ENCODE assay signal across 1 cellular context in the genomic region with DNA sequence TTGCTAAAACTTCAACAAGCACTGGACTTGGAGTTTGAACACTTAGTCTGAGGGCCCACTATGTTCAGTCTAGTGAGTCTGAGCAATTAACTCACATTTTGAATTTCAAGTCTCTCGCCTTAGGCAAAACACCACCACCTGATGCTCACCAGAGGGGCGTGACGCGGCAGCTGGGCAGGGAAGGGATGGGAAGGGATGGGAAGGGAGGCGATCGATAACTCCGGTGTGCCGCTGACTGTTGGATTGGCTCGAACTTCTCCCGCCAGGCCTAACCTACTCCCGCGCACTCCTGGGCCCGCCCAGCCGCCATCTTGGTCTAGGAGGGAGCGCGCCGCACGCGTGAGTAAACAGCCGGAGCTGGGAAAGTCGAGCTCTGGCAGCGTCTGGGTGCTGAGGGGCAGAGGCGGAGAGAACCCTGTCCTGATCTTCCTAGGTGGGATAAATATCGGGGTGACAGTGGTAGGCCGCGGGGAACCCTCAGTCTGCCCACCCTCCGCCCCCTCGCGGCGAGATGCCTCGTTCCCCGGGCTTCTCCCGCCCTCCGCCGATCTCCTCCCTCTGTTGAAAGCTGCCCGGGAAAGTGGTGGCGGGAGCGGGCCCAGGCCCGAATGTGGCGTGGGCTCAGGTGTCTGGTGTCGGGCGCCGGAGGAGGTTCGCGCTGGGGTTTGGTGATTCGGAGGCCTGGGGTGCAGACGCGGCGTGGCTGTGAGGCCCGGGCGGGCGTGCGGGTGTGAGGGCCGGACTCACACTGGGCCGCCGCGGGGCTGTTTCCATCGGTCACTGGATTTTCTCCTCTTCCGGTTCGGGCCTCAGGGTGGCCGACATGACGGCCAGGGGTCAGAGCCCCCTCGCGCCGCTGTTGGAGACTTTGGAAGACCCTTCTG.
A peak's percentile ranks its signal among the peaks of the same experiment; 100 is the strongest.
TF ChIP-seq lines count a peak whose summit lies in the region.

A gene with protein sequence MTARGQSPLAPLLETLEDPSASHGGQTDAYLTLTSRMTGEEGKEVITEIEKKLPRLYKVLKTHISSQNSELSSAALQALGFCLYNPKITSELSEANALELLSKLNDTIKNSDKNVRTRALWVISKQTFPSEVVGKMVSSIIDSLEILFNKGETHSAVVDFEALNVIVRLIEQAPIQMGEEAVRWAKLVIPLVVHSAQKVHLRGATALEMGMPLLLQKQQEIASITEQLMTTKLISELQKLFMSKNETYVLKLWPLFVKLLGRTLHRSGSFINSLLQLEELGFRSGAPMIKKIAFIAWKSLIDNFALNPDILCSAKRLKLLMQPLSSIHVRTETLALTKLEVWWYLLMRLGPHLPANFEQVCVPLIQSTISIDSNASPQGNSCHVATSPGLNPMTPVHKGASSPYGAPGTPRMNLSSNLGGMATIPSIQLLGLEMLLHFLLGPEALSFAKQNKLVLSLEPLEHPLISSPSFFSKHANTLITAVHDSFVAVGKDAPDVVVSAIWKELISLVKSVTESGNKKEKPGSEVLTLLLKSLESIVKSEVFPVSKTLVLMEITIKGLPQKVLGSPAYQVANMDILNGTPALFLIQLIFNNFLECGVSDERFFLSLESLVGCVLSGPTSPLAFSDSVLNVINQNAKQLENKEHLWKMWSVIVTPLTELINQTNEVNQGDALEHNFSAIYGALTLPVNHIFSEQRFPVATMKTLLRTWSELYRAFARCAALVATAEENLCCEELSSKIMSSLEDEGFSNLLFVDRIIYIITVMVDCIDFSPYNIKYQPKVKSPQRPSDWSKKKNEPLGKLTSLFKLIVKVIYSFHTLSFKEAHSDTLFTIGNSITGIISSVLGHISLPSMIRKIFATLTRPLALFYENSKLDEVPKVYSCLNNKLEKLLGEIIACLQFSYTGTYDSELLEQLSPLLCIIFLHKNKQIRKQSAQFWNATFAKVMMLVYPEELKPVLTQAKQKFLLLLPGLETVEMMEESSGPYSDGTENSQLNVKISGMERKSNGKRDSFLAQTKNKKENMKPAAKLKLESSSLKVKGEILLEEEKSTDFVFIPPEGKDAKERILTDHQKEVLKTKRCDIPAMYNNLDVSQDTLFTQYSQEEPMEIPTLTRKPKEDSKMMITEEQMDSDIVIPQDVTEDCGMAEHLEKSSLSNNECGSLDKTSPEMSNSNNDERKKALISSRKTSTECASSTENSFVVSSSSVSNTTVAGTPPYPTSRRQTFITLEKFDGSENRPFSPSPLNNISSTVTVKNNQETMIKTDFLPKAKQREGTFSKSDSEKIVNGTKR (N-terminal part only) (plus strand): TSS at position 302 of the 884 bp plus-strand sequence. CDS start 522 bp downstream, at position 824.

TF ChIP-seq in HepG2, 621 proteins besides CTCF, POLR2A, EP300 and RAD21 (continued from another document and continues in another):
- TF ChIP-seq, protein P1, sequence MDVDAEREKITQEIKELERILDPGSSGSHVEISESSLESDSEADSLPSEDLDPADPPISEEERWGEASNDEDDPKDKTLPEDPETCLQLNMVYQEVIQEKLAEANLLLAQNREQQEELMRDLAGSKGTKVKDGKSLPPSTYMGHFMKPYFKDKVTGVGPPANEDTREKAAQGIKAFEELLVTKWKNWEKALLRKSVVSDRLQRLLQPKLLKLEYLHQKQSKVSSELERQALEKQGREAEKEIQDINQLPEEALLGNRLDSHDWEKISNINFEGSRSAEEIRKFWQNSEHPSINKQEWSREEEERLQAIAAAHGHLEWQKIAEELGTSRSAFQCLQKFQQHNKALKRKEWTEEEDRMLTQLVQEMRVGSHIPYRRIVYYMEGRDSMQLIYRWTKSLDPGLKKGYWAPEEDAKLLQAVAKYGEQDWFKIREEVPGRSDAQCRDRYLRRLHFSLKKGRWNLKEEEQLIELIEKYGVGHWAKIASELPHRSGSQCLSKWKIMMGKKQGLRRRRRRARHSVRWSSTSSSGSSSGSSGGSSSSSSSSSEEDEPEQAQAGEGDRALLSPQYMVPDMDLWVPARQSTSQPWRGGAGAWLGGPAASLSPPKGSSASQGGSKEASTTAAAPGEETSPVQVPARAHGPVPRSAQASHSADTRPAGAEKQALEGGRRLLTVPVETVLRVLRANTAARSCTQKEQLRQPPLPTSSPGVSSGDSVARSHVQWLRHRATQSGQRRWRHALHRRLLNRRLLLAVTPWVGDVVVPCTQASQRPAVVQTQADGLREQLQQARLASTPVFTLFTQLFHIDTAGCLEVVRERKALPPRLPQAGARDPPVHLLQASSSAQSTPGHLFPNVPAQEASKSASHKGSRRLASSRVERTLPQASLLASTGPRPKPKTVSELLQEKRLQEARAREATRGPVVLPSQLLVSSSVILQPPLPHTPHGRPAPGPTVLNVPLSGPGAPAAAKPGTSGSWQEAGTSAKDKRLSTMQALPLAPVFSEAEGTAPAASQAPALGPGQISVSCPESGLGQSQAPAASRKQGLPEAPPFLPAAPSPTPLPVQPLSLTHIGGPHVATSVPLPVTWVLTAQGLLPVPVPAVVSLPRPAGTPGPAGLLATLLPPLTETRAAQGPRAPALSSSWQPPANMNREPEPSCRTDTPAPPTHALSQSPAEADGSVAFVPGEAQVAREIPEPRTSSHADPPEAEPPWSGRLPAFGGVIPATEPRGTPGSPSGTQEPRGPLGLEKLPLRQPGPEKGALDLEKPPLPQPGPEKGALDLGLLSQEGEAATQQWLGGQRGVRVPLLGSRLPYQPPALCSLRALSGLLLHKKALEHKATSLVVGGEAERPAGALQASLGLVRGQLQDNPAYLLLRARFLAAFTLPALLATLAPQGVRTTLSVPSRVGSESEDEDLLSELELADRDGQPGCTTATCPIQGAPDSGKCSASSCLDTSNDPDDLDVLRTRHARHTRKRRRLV (CRISPR knock-in tag; IDR thresholded peaks at IDR 0.05): peak; percentile 96
- TF ChIP-seq RBAK (CRISPR knock-in tag; IDR thresholded peaks at IDR 0.05) (peak; percentile 10; the same call in 1 of the 2 replicates), ZMYM3 (CRISPR knock-in tag; IDR thresholded peaks at IDR 0.05) (peak; percentile 91), ZNF30 (CRISPR knock-in tag; IDR thresholded peaks at IDR 0.05) (peak; percentile 48; the same call in 1 of the 2 replicates), SOX13 (IDR thresholded peaks at IDR 0.05) (no peak), SOX13 (CRISPR knock-in tag; conservative IDR thresholded peaks at IDR 0.05 in 1 of 2, IDR thresholded peaks at IDR 0.05 in 1 of 2) (peak in 1 of 2 experiments; percentile 53; a peak in 2 of 4 replicates), ZKSCAN8 (CRISPR knock-in tag; IDR thresholded peaks at IDR 0.05; ENCODE audit: borderline replicate concordance) (no peak; the same call in 1 of the 2 replicates), ZNF773 (CRISPR knock-in tag; IDR thresholded peaks at IDR 0.05; ENCODE audit: borderline replicate concordance) (peak; percentile 55; the same call in 1 of the 2 replicates), CEBPG (CRISPR knock-in tag; IDR thresholded peaks at IDR 0.05) (peak; percentile 40), SRY (CRISPR knock-in tag; IDR thresholded peaks at IDR 0.05) (peak; percentile 90), KAT2B (IDR thresholded peaks at IDR 0.05; ENCODE audit: borderline replicate concordance, low read depth, low read length) (peak; percentile 74; the same call in 1 of the 2 replicates), MBNL3 (CRISPR knock-in tag; conservative IDR thresholded peaks at IDR 0.05) (no peak), THYN1 (CRISPR knock-in tag; IDR thresholded peaks at IDR 0.05; ENCODE audit: borderline replicate concordance, low read depth) (no peak), JDP2 (CRISPR knock-in tag; IDR thresholded peaks at IDR 0.05; ENCODE audit: borderline replicate concordance) (no peak; the same call in 1 of the 2 replicates), ZNF747 (CRISPR knock-in tag; IDR thresholded peaks at IDR 0.05; ENCODE audit: borderline replicate concordance) (peak; percentile 83), RBM39 (IDR thresholded peaks at IDR 0.05; ENCODE audit: low read depth, low read length, poor library complexity, severe bottlenecking) (peak; percentile 98), ZNF644 (CRISPR knock-in tag; IDR thresholded peaks at IDR 0.05; ENCODE audit: low read depth) (peak; percentile 75), RCOR2 (CRISPR knock-in tag; IDR thresholded peaks at IDR 0.05) (no peak), PHF20 (CRISPR knock-in tag; IDR thresholded peaks at IDR 0.05) (peak; percentile 90), ZNF7 (CRISPR knock-in tag; IDR thresholded peaks at IDR 0.05) (no peak), ADNP (CRISPR knock-in tag; IDR thresholded peaks at IDR 0.05) (no peak), ARHGAP35 (CRISPR knock-in tag; IDR thresholded peaks at IDR 0.05; ENCODE audit: borderline replicate concordance) (peak; percentile 6; the same call in 1 of the 2 replicates), GTF2F1 (IDR thresholded peaks at IDR 0.05; ENCODE audit: low read length) (no peak; the same call in 1 of the 2 replicates)
- TF ChIP-seq, protein P2, sequence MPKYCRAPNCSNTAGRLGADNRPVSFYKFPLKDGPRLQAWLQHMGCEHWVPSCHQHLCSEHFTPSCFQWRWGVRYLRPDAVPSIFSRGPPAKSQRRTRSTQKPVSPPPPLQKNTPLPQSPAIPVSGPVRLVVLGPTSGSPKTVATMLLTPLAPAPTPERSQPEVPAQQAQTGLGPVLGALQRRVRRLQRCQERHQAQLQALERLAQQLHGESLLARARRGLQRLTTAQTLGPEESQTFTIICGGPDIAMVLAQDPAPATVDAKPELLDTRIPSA (CRISPR knock-in tag; IDR thresholded peaks at IDR 0.05; ENCODE audit: borderline replicate concordance): no peak
- TF ChIP-seq, protein P3, sequence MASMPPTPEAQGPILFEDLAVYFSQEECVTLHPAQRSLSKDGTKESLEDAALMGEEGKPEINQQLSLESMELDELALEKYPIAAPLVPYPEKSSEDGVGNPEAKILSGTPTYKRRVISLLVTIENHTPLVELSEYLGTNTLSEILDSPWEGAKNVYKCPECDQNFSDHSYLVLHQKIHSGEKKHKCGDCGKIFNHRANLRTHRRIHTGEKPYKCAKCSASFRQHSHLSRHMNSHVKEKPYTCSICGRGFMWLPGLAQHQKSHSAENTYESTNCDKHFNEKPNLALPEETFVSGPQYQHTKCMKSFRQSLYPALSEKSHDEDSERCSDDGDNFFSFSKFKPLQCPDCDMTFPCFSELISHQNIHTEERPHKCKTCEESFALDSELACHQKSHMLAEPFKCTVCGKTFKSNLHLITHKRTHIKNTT (CRISPR knock-in tag; IDR thresholded peaks at IDR 0.05): no peak
- TF ChIP-seq, protein P4, sequence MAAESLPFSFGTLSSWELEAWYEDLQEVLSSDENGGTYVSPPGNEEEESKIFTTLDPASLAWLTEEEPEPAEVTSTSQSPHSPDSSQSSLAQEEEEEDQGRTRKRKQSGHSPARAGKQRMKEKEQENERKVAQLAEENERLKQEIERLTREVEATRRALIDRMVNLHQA (CRISPR knock-in tag; IDR thresholded peaks at IDR 0.05): no peak
- TF ChIP-seq, protein P5, sequence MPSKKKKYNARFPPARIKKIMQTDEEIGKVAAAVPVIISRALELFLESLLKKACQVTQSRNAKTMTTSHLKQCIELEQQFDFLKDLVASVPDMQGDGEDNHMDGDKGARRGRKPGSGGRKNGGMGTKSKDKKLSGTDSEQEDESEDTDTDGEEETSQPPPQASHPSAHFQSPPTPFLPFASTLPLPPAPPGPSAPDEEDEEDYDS (CRISPR knock-in tag; IDR thresholded peaks at IDR 0.05): peak; percentile 73
- TF ChIP-seq, protein P6, sequence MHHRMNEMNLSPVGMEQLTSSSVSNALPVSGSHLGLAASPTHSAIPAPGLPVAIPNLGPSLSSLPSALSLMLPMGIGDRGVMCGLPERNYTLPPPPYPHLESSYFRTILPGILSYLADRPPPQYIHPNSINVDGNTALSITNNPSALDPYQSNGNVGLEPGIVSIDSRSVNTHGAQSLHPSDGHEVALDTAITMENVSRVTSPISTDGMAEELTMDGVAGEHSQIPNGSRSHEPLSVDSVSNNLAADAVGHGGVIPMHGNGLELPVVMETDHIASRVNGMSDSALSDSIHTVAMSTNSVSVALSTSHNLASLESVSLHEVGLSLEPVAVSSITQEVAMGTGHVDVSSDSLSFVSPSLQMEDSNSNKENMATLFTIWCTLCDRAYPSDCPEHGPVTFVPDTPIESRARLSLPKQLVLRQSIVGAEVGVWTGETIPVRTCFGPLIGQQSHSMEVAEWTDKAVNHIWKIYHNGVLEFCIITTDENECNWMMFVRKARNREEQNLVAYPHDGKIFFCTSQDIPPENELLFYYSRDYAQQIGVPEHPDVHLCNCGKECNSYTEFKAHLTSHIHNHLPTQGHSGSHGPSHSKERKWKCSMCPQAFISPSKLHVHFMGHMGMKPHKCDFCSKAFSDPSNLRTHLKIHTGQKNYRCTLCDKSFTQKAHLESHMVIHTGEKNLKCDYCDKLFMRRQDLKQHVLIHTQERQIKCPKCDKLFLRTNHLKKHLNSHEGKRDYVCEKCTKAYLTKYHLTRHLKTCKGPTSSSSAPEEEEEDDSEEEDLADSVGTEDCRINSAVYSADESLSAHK (CRISPR knock-in tag; IDR thresholded peaks at IDR 0.05; ENCODE audit: borderline replicate concordance): no peak
- TF ChIP-seq, protein P7, sequence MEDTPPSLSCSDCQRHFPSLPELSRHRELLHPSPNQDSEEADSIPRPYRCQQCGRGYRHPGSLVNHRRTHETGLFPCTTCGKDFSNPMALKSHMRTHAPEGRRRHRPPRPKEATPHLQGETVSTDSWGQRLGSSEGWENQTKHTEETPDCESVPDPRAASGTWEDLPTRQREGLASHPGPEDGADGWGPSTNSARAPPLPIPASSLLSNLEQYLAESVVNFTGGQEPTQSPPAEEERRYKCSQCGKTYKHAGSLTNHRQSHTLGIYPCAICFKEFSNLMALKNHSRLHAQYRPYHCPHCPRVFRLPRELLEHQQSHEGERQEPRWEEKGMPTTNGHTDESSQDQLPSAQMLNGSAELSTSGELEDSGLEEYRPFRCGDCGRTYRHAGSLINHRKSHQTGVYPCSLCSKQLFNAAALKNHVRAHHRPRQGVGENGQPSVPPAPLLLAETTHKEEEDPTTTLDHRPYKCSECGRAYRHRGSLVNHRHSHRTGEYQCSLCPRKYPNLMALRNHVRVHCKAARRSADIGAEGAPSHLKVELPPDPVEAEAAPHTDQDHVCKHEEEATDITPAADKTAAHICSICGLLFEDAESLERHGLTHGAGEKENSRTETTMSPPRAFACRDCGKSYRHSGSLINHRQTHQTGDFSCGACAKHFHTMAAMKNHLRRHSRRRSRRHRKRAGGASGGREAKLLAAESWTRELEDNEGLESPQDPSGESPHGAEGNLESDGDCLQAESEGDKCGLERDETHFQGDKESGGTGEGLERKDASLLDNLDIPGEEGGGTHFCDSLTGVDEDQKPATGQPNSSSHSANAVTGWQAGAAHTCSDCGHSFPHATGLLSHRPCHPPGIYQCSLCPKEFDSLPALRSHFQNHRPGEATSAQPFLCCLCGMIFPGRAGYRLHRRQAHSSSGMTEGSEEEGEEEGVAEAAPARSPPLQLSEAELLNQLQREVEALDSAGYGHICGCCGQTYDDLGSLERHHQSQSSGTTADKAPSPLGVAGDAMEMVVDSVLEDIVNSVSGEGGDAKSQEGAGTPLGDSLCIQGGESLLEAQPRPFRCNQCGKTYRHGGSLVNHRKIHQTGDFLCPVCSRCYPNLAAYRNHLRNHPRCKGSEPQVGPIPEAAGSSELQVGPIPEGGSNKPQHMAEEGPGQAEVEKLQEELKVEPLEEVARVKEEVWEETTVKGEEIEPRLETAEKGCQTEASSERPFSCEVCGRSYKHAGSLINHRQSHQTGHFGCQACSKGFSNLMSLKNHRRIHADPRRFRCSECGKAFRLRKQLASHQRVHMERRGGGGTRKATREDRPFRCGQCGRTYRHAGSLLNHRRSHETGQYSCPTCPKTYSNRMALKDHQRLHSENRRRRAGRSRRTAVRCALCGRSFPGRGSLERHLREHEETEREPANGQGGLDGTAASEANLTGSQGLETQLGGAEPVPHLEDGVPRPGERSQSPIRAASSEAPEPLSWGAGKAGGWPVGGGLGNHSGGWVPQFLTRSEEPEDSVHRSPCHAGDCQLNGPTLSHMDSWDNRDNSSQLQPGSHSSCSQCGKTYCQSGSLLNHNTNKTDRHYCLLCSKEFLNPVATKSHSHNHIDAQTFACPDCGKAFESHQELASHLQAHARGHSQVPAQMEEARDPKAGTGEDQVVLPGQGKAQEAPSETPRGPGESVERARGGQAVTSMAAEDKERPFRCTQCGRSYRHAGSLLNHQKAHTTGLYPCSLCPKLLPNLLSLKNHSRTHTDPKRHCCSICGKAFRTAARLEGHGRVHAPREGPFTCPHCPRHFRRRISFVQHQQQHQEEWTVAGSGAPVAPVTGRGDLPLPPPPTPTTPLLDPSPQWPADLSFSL (CRISPR knock-in tag; IDR thresholded peaks at IDR 0.05): peak; percentile 36; the same call in 1 of the 2 replicates
